ENCODE assay signal across 2 cellular contexts in the genomic region with DNA sequence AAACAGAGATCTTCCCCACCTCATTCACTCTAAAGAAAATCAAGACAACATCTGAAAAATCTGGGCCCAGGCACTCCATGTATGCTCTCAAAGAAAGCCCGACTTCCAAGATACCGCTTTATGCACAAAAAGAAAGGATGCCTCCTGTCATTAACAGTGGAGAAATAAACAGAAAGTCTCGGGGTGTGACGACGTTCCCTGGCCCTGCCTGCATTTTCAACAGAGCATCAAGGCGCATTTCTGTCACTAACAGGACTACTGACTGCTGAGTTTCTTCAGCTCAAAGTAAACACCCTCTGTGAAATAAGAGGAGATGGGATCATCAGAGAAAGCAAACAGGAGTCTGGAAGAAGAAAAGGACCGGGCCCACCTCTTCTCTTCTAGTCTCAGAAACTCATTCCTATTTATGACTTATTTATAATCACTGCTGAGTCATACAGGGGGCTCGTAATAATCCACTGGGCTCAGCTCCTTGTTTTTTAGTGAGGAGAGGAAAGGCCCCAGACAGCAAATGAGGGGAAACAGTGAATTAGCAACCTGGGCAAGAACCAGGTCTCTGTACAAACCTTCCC.
TF ChIP-seq lines count a peak whose summit lies in the region.

No MANE protein-coding gene starts in this region.

TF ChIP-seq in GM23338, 12 proteins besides CTCF, POLR2A, EP300 and RAD21 (continued from another document):
- TF ChIP-seq, protein P1, sequence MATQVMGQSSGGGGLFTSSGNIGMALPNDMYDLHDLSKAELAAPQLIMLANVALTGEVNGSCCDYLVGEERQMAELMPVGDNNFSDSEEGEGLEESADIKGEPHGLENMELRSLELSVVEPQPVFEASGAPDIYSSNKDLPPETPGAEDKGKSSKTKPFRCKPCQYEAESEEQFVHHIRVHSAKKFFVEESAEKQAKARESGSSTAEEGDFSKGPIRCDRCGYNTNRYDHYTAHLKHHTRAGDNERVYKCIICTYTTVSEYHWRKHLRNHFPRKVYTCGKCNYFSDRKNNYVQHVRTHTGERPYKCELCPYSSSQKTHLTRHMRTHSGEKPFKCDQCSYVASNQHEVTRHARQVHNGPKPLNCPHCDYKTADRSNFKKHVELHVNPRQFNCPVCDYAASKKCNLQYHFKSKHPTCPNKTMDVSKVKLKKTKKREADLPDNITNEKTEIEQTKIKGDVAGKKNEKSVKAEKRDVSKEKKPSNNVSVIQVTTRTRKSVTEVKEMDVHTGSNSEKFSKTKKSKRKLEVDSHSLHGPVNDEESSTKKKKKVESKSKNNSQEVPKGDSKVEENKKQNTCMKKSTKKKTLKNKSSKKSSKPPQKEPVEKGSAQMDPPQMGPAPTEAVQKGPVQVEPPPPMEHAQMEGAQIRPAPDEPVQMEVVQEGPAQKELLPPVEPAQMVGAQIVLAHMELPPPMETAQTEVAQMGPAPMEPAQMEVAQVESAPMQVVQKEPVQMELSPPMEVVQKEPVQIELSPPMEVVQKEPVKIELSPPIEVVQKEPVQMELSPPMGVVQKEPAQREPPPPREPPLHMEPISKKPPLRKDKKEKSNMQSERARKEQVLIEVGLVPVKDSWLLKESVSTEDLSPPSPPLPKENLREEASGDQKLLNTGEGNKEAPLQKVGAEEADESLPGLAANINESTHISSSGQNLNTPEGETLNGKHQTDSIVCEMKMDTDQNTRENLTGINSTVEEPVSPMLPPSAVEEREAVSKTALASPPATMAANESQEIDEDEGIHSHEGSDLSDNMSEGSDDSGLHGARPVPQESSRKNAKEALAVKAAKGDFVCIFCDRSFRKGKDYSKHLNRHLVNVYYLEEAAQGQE (IDR thresholded peaks at IDR 0.05; ENCODE audit: unreplicated experiment) = no peak

TF ChIP-seq in WTC11, 78 proteins besides CTCF, POLR2A, EP300 and RAD21 (continued from another document):
- TF ChIP-seq, protein P2, sequence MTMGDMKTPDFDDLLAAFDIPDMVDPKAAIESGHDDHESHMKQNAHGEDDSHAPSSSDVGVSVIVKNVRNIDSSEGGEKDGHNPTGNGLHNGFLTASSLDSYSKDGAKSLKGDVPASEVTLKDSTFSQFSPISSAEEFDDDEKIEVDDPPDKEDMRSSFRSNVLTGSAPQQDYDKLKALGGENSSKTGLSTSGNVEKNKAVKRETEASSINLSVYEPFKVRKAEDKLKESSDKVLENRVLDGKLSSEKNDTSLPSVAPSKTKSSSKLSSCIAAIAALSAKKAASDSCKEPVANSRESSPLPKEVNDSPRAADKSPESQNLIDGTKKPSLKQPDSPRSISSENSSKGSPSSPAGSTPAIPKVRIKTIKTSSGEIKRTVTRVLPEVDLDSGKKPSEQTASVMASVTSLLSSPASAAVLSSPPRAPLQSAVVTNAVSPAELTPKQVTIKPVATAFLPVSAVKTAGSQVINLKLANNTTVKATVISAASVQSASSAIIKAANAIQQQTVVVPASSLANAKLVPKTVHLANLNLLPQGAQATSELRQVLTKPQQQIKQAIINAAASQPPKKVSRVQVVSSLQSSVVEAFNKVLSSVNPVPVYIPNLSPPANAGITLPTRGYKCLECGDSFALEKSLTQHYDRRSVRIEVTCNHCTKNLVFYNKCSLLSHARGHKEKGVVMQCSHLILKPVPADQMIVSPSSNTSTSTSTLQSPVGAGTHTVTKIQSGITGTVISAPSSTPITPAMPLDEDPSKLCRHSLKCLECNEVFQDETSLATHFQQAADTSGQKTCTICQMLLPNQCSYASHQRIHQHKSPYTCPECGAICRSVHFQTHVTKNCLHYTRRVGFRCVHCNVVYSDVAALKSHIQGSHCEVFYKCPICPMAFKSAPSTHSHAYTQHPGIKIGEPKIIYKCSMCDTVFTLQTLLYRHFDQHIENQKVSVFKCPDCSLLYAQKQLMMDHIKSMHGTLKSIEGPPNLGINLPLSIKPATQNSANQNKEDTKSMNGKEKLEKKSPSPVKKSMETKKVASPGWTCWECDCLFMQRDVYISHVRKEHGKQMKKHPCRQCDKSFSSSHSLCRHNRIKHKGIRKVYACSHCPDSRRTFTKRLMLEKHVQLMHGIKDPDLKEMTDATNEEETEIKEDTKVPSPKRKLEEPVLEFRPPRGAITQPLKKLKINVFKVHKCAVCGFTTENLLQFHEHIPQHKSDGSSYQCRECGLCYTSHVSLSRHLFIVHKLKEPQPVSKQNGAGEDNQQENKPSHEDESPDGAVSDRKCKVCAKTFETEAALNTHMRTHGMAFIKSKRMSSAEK (CRISPR knock-in tag; IDR thresholded peaks at IDR 0.05; ENCODE audit: borderline replicate concordance) = no peak
- no peak for TF ChIP-seq NFE2L1 (CRISPR knock-in tag; IDR thresholded peaks at IDR 0.05)
- TF ChIP-seq, protein P3, sequence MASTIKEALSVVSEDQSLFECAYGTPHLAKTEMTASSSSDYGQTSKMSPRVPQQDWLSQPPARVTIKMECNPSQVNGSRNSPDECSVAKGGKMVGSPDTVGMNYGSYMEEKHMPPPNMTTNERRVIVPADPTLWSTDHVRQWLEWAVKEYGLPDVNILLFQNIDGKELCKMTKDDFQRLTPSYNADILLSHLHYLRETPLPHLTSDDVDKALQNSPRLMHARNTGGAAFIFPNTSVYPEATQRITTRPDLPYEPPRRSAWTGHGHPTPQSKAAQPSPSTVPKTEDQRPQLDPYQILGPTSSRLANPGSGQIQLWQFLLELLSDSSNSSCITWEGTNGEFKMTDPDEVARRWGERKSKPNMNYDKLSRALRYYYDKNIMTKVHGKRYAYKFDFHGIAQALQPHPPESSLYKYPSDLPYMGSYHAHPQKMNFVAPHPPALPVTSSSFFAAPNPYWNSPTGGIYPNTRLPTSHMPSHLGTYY (CRISPR knock-in tag; IDR thresholded peaks at IDR 0.05) = no peak
- TF ChIP-seq, protein P4, sequence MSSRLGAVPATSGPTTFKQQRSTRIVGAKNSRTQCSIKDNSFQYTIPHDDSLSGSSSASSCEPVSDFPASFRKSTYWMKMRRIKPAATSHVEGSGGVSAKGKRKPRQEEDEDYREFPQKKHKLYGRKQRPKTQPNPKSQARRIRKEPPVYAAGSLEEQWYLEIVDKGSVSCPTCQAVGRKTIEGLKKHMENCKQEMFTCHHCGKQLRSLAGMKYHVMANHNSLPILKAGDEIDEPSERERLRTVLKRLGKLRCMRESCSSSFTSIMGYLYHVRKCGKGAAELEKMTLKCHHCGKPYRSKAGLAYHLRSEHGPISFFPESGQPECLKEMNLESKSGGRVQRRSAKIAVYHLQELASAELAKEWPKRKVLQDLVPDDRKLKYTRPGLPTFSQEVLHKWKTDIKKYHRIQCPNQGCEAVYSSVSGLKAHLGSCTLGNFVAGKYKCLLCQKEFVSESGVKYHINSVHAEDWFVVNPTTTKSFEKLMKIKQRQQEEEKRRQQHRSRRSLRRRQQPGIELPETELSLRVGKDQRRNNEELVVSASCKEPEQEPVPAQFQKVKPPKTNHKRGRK (CRISPR knock-in tag; IDR thresholded peaks at IDR 0.05; ENCODE audit: borderline replicate concordance) = no peak
- no peak for TF ChIP-seq JUN (CRISPR knock-in tag; IDR thresholded peaks at IDR 0.05)
- no peak for TF ChIP-seq CREM (CRISPR knock-in tag; IDR thresholded peaks at IDR 0.05)
- TF ChIP-seq ZNF232 (CRISPR knock-in tag; IDR thresholded peaks at IDR 0.05) = no peak
- TF ChIP-seq RORB (CRISPR knock-in tag; IDR thresholded peaks at IDR 0.05) = no peak
- no peak for TF ChIP-seq NR1H2 (CRISPR knock-in tag; IDR thresholded peaks at IDR 0.05)
- TF ChIP-seq, protein P5, sequence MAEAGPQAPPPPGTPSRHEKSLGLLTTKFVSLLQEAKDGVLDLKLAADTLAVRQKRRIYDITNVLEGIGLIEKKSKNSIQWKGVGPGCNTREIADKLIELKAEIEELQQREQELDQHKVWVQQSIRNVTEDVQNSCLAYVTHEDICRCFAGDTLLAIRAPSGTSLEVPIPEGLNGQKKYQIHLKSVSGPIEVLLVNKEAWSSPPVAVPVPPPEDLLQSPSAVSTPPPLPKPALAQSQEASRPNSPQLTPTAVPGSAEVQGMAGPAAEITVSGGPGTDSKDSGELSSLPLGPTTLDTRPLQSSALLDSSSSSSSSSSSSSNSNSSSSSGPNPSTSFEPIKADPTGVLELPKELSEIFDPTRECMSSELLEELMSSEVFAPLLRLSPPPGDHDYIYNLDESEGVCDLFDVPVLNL (CRISPR knock-in tag; IDR thresholded peaks at IDR 0.05; ENCODE audit: borderline replicate concordance, low read depth) = no peak
TF ChIP-seq in WTC11: peak in this region for 0.
